ENCODE assay signal across 6 cellular contexts in the genomic region with DNA sequence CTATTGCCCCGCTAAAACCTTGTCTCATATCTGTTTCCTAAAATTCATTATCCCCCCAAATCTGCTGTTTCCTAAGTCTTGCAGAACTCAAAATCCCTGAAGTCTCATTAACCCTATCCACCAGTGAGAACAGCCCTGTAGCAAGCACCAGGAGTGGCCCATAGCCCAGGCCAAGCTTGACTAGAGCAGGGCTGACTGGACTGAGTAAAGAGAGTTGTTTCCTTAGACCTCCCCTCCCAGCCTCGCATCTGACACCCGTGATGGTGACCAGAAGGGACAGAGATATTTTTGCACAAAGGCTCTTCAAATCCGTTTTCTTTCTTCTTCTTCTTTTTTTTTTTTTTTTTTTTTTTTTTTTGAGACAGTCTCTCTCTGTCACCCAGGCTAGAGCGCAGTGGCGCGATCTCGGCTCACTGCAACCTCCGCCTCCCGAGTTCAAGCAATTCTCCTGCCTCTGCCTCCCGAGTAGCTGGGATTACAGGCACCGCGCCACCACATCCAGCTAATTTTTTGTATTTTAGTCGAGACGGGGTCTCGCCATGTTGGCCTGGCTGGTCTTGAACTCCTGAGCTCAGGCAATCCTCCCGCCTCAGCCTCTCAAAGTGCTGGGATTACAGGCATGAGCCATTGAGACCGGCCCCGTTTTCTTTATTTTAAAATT. TPM values are rescaled to one million over a fixed set of nuclear protein-coding genes. Genes with fewer than 3 reads are reported as not detected.
A peak's percentile ranks its signal among the peaks of the same experiment; 100 is the strongest.
DNase-seq lines count a peak whose midpoint lies in the region; ATAC-seq and TF ChIP-seq lines count a peak whose summit lies in the region.
"Not testable (repeated sequence)": the region's sequence is repeated elsewhere in the genome, so short reads cannot be mapped to it uniquely, and the experiment has no call there.

No MANE protein-coding gene starts in this region.

- H3K27ac ChIP-seq in CD8-positive, alpha-beta memory T cell (ENCODE audit: low read depth, low read length), result peak overlapping the region; percentile 98
- not testable (repeated sequence) for H3K27ac ChIP-seq in endodermal cell (ENCODE audit: low read depth, low read length)

- not testable (repeated sequence) for H3K9me3 Mint-ChIP-seq in CD8-positive, alpha-beta memory T cell; activated T-cell treated with anti-CD3 and anti-CD28 coated beads, Interleukin-2, amount 50 U/mL, for 4 hours; endodermal cell; stimulated activated naive B cell treated with anti-CD40 and anti-IgM and Interleukin-4, amounts not matched to agents 10 μg/mL and 1 μg/mL and 100 μg/mL, for 72 hours

- H3K9me3 ChIP-seq in CD8-positive, alpha-beta memory T cell (ENCODE audit: low read length); endodermal cell (ENCODE audit: control insufficient read depth, low read length); mucosa of stomach (ENCODE audit: control insufficient read depth, low read length): not testable (repeated sequence)

- peak overlapping the region; percentile 96 for H3K4me3 ChIP-seq in CD8-positive, alpha-beta memory T cell (ENCODE audit: low read length)
- peak overlapping the region; percentile 78 for H3K4me3 ChIP-seq in NB4 (ENCODE audit: low read depth, low read length)
- H3K4me3 ChIP-seq in endodermal cell (ENCODE audit: low read length), result peak overlapping the region; percentile 94
- peak overlapping the region; percentile 49 for H3K4me3 ChIP-seq in mucosa of stomach (ENCODE audit: low read length)

- H3K4me1 ChIP-seq in CD8-positive, alpha-beta memory T cell (ENCODE audit: insufficient read depth, low read length), result peaks cover 17% of the 10 kb centered on the region
- H3K4me1 ChIP-seq in endodermal cell (ENCODE audit: control insufficient read depth, insufficient read depth, low read length), result not testable (repeated sequence)
- peaks cover 20% of the 10 kb centered on the region for H3K4me1 ChIP-seq in mucosa of stomach (ENCODE audit: control insufficient read depth, insufficient read depth, low read length)

- TF ChIP-seq CTCF in NB4 (IDR thresholded peaks at IDR 0.05; ENCODE audit: low read depth, low read length); endodermal cell (conservative IDR thresholded peaks at IDR 0.05): not testable (repeated sequence)

- CTCF ChIA-PET in CD8-positive, alpha-beta memory T cell (lab: Charles Lee), result interaction anchor here (0.7 to 3.8 kb wide), 6 partner anchors 17 to 112 kb away, joined by 3 to 20 read pairs (median 4); partner anchors contain the start of gene INO80B

- H3K36me3 ChIP-seq in CD8-positive, alpha-beta memory T cell (ENCODE audit: insufficient read depth, low read length); mucosa of stomach (ENCODE audit: control insufficient read depth, insufficient read depth, low read length): not testable (repeated sequence)
- H3K36me3 ChIP-seq in endodermal cell (ENCODE audit: control insufficient read depth, insufficient read depth, low read length), result peaks cover 12% of the 10 kb centered on the region

- H3K4me1 Mint-ChIP-seq in CD8-positive, alpha-beta memory T cell, result peaks cover 13 to 33% (median 19%) of the 10 kb centered on the region in 3 donors
- peaks cover 33% of the 10 kb centered on the region for H3K4me1 Mint-ChIP-seq in activated T-cell treated with anti-CD3 and anti-CD28 coated beads, Interleukin-2, amount 50 U/mL, for 4 hours (ENCODE audit: low read depth)
- H3K4me1 Mint-ChIP-seq in endodermal cell, result peaks cover 14% of the 10 kb centered on the region
- H3K4me1 Mint-ChIP-seq in stimulated activated naive B cell treated with anti-CD40 and anti-IgM and Interleukin-4, amounts not matched to agents 10 μg/mL and 1 μg/mL and 100 μg/mL, for 72 hours, result peaks cover 32 to 70% of the 10 kb centered on the region in 2 donors

- peak overlapping the region; percentile 67 for H3K9ac ChIP-seq in endodermal cell (ENCODE audit: extremely low read depth, low read length, poor library complexity, severe bottlenecking)
- H3K9ac ChIP-seq in mucosa of stomach (ENCODE audit: low read length), result peak overlapping the region; percentile 80

- H3K36me3 Mint-ChIP-seq in CD8-positive, alpha-beta memory T cell, result peaks cover 0 to 20% (median 0%) of the 10 kb centered on the region in 3 donors
- H3K36me3 Mint-ChIP-seq in activated T-cell treated with anti-CD3 and anti-CD28 coated beads, Interleukin-2, amount 50 U/mL, for 4 hours (ENCODE audit: insufficient read depth), result not testable (repeated sequence)
- H3K36me3 Mint-ChIP-seq in endodermal cell (ENCODE audit: low read depth), result peaks cover 11% of the 10 kb centered on the region
- H3K36me3 Mint-ChIP-seq in stimulated activated naive B cell treated with anti-CD40 and anti-IgM and Interleukin-4, amounts not matched to agents 10 μg/mL and 1 μg/mL and 100 μg/mL, for 72 hours, result peaks cover 6 to 11% of the 10 kb centered on the region in 2 donors

- H3K27ac Mint-ChIP-seq in CD8-positive, alpha-beta memory T cell, result peak overlapping the region; percentile 97 to 100 (median 99)
- not testable (repeated sequence) for H3K27ac Mint-ChIP-seq in endodermal cell
- H3K27ac Mint-ChIP-seq in stimulated activated naive B cell treated with anti-CD40 and anti-IgM and Interleukin-4, amounts not matched to agents 10 μg/mL and 1 μg/mL and 100 μg/mL, for 72 hours, result peak overlapping the region; percentile 95

- POLR2A ChIA-PET in CD8-positive, alpha-beta memory T cell (lab: Charles Lee), result interaction anchor here (0.5 to 2.1 kb wide), 5 partner anchors 34 to 242 kb away, joined by 5 to 10 read pairs (median 6); partner anchors contain the start of genes INO80B, MOB1A, MRPL53 and WBP1

- not testable (repeated sequence) for H3K27me3 Mint-ChIP-seq in CD8-positive, alpha-beta memory T cell; activated T-cell treated with anti-CD3 and anti-CD28 coated beads, Interleukin-2, amount 50 U/mL, for 4 hours (ENCODE audit: low read depth); stimulated activated naive B cell treated with anti-CD40 and anti-IgM and Interleukin-4, amounts not matched to agents 10 μg/mL and 1 μg/mL and 100 μg/mL, for 72 hours
- peaks cover 29% of the 10 kb centered on the region for H3K27me3 Mint-ChIP-seq in endodermal cell (ENCODE audit: insufficient read depth)

- not testable (repeated sequence) for ATAC-seq in activated T-cell treated with anti-CD3 and anti-CD28 coated beads, Interleukin-2, amount 50 U/mL, for 4 hours; stimulated activated naive B cell treated with anti-CD40 and anti-IgM and Interleukin-4, amounts not matched to agents 10 μg/mL and 1 μg/mL and 100 μg/mL, for 72 hours (replicated peaks)

- WGBS in endodermal cell (ENCODE audit: insufficient coverage in 1 of 2, insufficient read length in 1 of 2), 2 experiments, result 91 to 92% methylated on average over 15 to 19 of the region's 19 CpGs

- H3K27me3 ChIP-seq in CD8-positive, alpha-beta memory T cell (ENCODE audit: insufficient read depth, low read length, poor library complexity, severe bottlenecking); endodermal cell (ENCODE audit: control insufficient read depth, insufficient read depth, low read length, poor library complexity, severe bottlenecking); mucosa of stomach (ENCODE audit: control insufficient read depth, insufficient read depth, low read length): not testable (repeated sequence)

- DNase-seq in CD8-positive, alpha-beta memory T cell; NB4 (ENCODE audit: low read depth); activated T-cell treated with anti-CD3 and anti-CD28 coated beads, Interleukin-2, amount 50 U/mL, for 4 hours; endodermal cell; stimulated activated naive B cell treated with anti-CD40 and anti-IgM and Interleukin-4, amounts not matched to agents 10 μg/mL and 1 μg/mL and 100 μg/mL, for 72 hours: not testable (repeated sequence)

- not testable (repeated sequence) for TF ChIP-seq POLR2A in NB4 (IDR thresholded peaks at IDR 0.05; ENCODE audit: extremely low read depth, insufficient read length)

- peak overlapping the region; percentile 61 to 100 (median 97) for H3K4me3 Mint-ChIP-seq in CD8-positive, alpha-beta memory T cell
- peak overlapping the region; percentile 91 for H3K4me3 Mint-ChIP-seq in activated T-cell treated with anti-CD3 and anti-CD28 coated beads, Interleukin-2, amount 50 U/mL, for 4 hours
- peak overlapping the region; percentile 90 for H3K4me3 Mint-ChIP-seq in endodermal cell
- peak overlapping the region; percentile 94 for H3K4me3 Mint-ChIP-seq in stimulated activated naive B cell treated with anti-CD40 and anti-IgM and Interleukin-4, amounts not matched to agents 10 μg/mL and 1 μg/mL and 100 μg/mL, for 72 hours

RNA-seq across cellular contexts. Expression of gene C2orf81, which starts 0.8 kb away (rescaled TPM):
- total RNA-seq in CD8-positive, alpha-beta memory T cell, result 1 to 10 TPM; 2.7 to 3.2 TPM
- 2.6 TPM for polyA plus RNA-seq in CD8-positive, alpha-beta memory T cell
- 1 to 10 TPM; 1.3 to 1.4 (median 1.4) TPM for total RNA-seq in activated T-cell treated with anti-CD3 and anti-CD28 coated beads, Interleukin-2, amount 50 U/mL, for 4 hours
- total RNA-seq in endodermal cell, result 1 to 10 TPM; 3.8 to 4.8 TPM
- polyA plus RNA-seq in endodermal cell (2013, experiment 1 of 2), result 6.2 TPM
- 4.3 TPM for polyA plus RNA-seq in endodermal cell (2013, experiment 2 of 2)

RNA-seq across cellular contexts. Expression of gene WDR54, which starts 1.0 kb away (rescaled TPM):
- total RNA-seq in CD8-positive, alpha-beta memory T cell, result 10 to 100 TPM; 75.5 to 86.6 TPM
- polyA plus RNA-seq in CD8-positive, alpha-beta memory T cell, result 55.5 TPM
- total RNA-seq in activated T-cell treated with anti-CD3 and anti-CD28 coated beads, Interleukin-2, amount 50 U/mL, for 4 hours, result 10 to 100 TPM; 29.1 to 32.1 (median 31.3) TPM
- 10 to 100 TPM; 43.1 to 69.4 TPM for total RNA-seq in endodermal cell
- polyA plus RNA-seq in endodermal cell (2013, experiment 1 of 2), result 75.7 TPM
- polyA plus RNA-seq in endodermal cell (2013, experiment 2 of 2), result 65.9 TPM

RNA-seq across cellular contexts. Expression of gene RTKN, which starts 21.2 kb away (rescaled TPM):
- total RNA-seq in CD8-positive, alpha-beta memory T cell, result 1 to 10 TPM; 1.1 to 1.4 TPM
- polyA plus RNA-seq in CD8-positive, alpha-beta memory T cell, result 1.2 TPM
- 1 to 10 TPM in 1 of 3 donors, under 1 TPM in 2; 0.47 to 1.0 (median 0.71) TPM for total RNA-seq in activated T-cell treated with anti-CD3 and anti-CD28 coated beads, Interleukin-2, amount 50 U/mL, for 4 hours
- 100 to 1,000 TPM in 1 of 2 donors, 10 to 100 TPM in 1; 83.6 to 117 TPM for total RNA-seq in endodermal cell
- 35.7 TPM for polyA plus RNA-seq in endodermal cell (2013, experiment 1 of 2)
- 34.4 TPM for polyA plus RNA-seq in endodermal cell (2013, experiment 2 of 2)

RNA-seq across cellular contexts. Expression of gene INO80B, which starts 34.3 kb away (rescaled TPM):
- 10 to 100 TPM; 44.1 to 44.3 TPM for total RNA-seq in CD8-positive, alpha-beta memory T cell
- 7.6 TPM for polyA plus RNA-seq in CD8-positive, alpha-beta memory T cell
- total RNA-seq in activated T-cell treated with anti-CD3 and anti-CD28 coated beads, Interleukin-2, amount 50 U/mL, for 4 hours, result 10 to 100 TPM; 49.3 to 72.6 (median 55.8) TPM
- total RNA-seq in endodermal cell, result 10 to 100 TPM; 23.9 to 38.8 TPM
- polyA plus RNA-seq in endodermal cell (2013, experiment 1 of 2), result 23.4 TPM
- 17.1 TPM for polyA plus RNA-seq in endodermal cell (2013, experiment 2 of 2)

RNA-seq across cellular contexts. Expression of gene WBP1, which starts 37.7 kb away (rescaled TPM):
- total RNA-seq in CD8-positive, alpha-beta memory T cell, result 10 to 100 TPM; 31.2 to 31.6 TPM
- polyA plus RNA-seq in CD8-positive, alpha-beta memory T cell, result 37.0 TPM
- 10 to 100 TPM; 19.3 to 21.5 (median 19.4) TPM for total RNA-seq in activated T-cell treated with anti-CD3 and anti-CD28 coated beads, Interleukin-2, amount 50 U/mL, for 4 hours
- 100 to 1,000 TPM; 110 to 116 TPM for total RNA-seq in endodermal cell
- polyA plus RNA-seq in endodermal cell (2013, experiment 1 of 2), result 121 TPM
- polyA plus RNA-seq in endodermal cell (2013, experiment 2 of 2), result 102 TPM

Comparison
In these comparisons a context has a peak if more than half of its experiments do, and no peak if none do; other contexts are left out.
1. RNA of gene RTKN, which starts 21.2 kb away (total RNA-seq): 83.6 to 117 TPM in endodermal cell; 1.1 to 1.4 TPM in CD8-positive, alpha-beta memory T cell and 0.47 to 1.0 TPM in activated T-cell treated with anti-CD3 and anti-CD28 coated beads, Interleukin-2, amount 50 U/mL, for 4 hours; every median in the first group is over 10 times any median in the second.
2. Peak in every context shown above with its lines, with median percentiles within 50 percentile points of each other: H3K4me3 ChIP-seq and H3K4me3 Mint-ChIP-seq.